In the genomic region with DNA sequence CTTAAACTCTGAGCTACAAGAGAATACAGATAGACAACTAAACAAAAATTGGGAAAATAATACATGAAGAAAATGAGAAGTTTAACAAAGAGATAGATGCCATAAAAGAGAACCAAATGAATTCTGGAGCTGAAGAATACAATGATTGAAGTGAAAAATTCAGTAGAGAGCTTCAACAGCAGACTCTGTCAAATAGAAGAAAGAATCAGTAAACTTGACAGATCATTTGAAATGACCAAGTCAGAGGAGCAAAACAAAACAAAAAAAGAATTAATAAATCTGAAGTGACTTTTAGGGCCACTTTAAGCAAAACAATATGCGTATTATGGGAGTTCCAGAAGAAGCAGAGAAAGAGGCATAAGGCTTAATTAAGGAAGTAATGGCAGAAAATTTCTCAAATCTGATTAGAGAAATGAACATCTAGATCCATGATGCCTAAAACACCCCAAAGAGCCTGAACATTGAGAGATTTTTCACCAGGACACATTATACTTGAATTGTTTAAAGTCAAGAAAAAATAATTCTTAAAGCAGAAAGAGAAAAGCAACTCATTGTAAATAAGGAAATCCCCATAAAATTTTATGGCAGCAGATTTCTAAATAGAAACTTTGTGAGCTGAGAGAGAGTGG, we compare ENCODE assay signal across 24 cellular contexts.
DNase-seq lines count a peak whose midpoint lies in the region; ATAC-seq, FAIRE-seq and TF ChIP-seq lines count a peak whose summit lies in the region.
"Had no signal": no experiment of that assay in that cellular context is flagged by ENCODE, and none has a peak within 500 bp of the region (broad histone marks: within the 10 kb centered on the region; RNA-seq: fewer than 3 reads in every experiment).

No MANE protein-coding gene starts in this region.

- H3K4me3 ChIP-seq in HepG2 (replicated peaks in 1 of 3; ENCODE audit: insufficient read depth in 1 of 3, low read depth in 2 of 3, low read length in 3 of 3) (no peak overlapping the region), right lobe of liver (no peak overlapping the region), OCI-LY7 (ENCODE audit: low read depth, low read length, poor library complexity, severe bottlenecking) (no peak overlapping the region), K562 (no peak overlapping the region)
- H3K4me3 ChIP-seq: A549; BLaER1 treated with 17β-estradiol and CSF1 and Interleukin-3, amounts not matched to agents 10 nM and 100 nM; GM23248 had no signal

- H3K9ac ChIP-seq in HepG2 (ENCODE audit: insufficient read depth, low read depth, low read length), result no peak overlapping the region
- no peak overlapping the region for H3K9ac ChIP-seq in K562 (ENCODE audit: insufficient read depth in 1 of 2, low read depth in 2 of 2, low read length in 2 of 2)
- H3K9ac ChIP-seq: BLaER1 treated with 17β-estradiol and CSF1 and Interleukin-3, amounts not matched to agents 10 nM and 100 nM; GM23248 had no signal

- no peak for ATAC-seq in HepG2
- no peak for ATAC-seq in right lobe of liver
- no peak for ATAC-seq in K562
- no peak for ATAC-seq in HG03095 (IDR thresholded peaks at IDR 0.05; ENCODE audit: unreplicated experiment)
- no peak for ATAC-seq in HG03571 (IDR thresholded peaks at IDR 0.05; ENCODE audit: unreplicated experiment)
- ATAC-seq: A549 had no signal

- H3K27me3 ChIP-seq in HepG2 (ENCODE audit: control insufficient read depth in 1 of 2, insufficient read depth in 2 of 2, low read length in 2 of 2) (no peaks in the 10 kb centered on the region), right lobe of liver (no peaks in the 10 kb centered on the region), K562 (ENCODE audit: control insufficient read depth in 2 of 2, insufficient read depth in 2 of 2, low read length in 2 of 2) (no peaks in the 10 kb centered on the region)
- H3K27me3 ChIP-seq: BE2C; BLaER1 treated with 17β-estradiol and CSF1 and Interleukin-3, amounts not matched to agents 10 nM and 100 nM had no signal

- TF ChIP-seq CTCF in HepG2 (CRISPR knock-in tag; IDR thresholded peaks at IDR 0.05) (no peak), right lobe of liver (IDR thresholded peaks at IDR 0.05) (no peak), OCI-LY7 (conservative IDR thresholded peaks at IDR 0.05; ENCODE audit: low read length) (no peak), K562 (IDR thresholded peaks at IDR 0.05 in 2 of 3, conservative IDR thresholded peaks at IDR 0.05 in 1 of 3; ENCODE audit: insufficient read depth in 2 of 3, low read depth in 1 of 3, low read length in 3 of 3) (no peak)

- CTCF ChIA-PET in HepG2 (lab: Yijun Ruan, JAX; ENCODE audit: low intra/inter-chr PET ratio, low total read pairs) (no interaction called here), OCI-LY7 (lab: Charles Lee; ENCODE audit: unreplicated experiment) (no interaction called here), K562 (lab: Yijun Ruan, JAX; ENCODE audit: low intra/inter-chr PET ratio) (no interaction called here)

- no peaks in the 10 kb centered on the region for H3K9me2 ChIP-seq in OCI-LY7 (ENCODE audit: insufficient read depth, low read length)

- H3K9me3 ChIP-seq in HepG2 (ENCODE audit: low read length) (peaks cover 23% of the 10 kb centered on the region), right lobe of liver (peaks cover 0 to 4% (median 0%) of the 10 kb centered on the region in 4 donors), OCI-LY7 (ENCODE audit: low read length) (peaks cover 11% of the 10 kb centered on the region; the same call in 1 of the 2 replicates), K562 (replicated peaks; ENCODE audit: control insufficient read depth, insufficient read depth, low read depth, low read length) (peaks cover 5% of the 10 kb centered on the region; the same call in 1 of the 2 replicates)
- H3K9me3 ChIP-seq: BE2C had no signal

- TF ChIP-seq POLR2A in HepG2 (IDR thresholded peaks at IDR 0.05; ENCODE audit: insufficient read depth in 1 of 2, low read depth in 2 of 2, low read length in 2 of 2) (no peak), right lobe of liver (IDR thresholded peaks at IDR 0.05) (no peak), K562 (conservative IDR thresholded peaks at IDR 0.05) (no peak)

- DNase-seq in HepG2 (ENCODE audit: low spot score) (no peak), right lobe of liver (no peak), OCI-LY7 (ENCODE audit: low spot score) (peak; percentile 6), K562 (ENCODE audit: extremely low read depth in 1 of 4, low spot score in 3 of 4) (no peak), NCI-H187 (lab: John Stamatoyannopoulos, UW) (no peak)
- DNase-seq: 8988T; ACHN; AML-193; BE2C; CD4-positive, alpha-beta T cell; CD8-positive, alpha-beta memory T cell; COR-L47; DMS153; DND-41; GM23248; H7; HCEC 1CT had no signal

- no peak overlapping the region for H2AFZ ChIP-seq in HepG2 (ENCODE audit: low read length)
- H2AFZ ChIP-seq in OCI-LY7 (ENCODE audit: low read length), result no peak overlapping the region
- no peak overlapping the region for H2AFZ ChIP-seq in K562 (ENCODE audit: low read depth, low read length)
- H2AFZ ChIP-seq: GM23248 had no signal

- TF ChIP-seq EP300 in HepG2 (IDR thresholded peaks at IDR 0.05; ENCODE audit: low read depth in 2 of 2, low read length in 2 of 2), result no peak
- TF ChIP-seq EP300 in HepG2 (CRISPR knock-in tag; IDR thresholded peaks at IDR 0.05; ENCODE audit: borderline replicate concordance), result no peak
- TF ChIP-seq EP300 in K562 (IDR thresholded peaks at IDR 0.05; ENCODE audit: low read length), result no peak

- TF ChIP-seq RAD21 in HepG2 (CRISPR knock-in tag; IDR thresholded peaks at IDR 0.05) (no peak), K562 (CRISPR knock-in tag; conservative IDR thresholded peaks at IDR 0.05 in 1 of 2, IDR thresholded peaks at IDR 0.05 in 1 of 2) (no peak)

- H3K4me1 ChIP-seq in HepG2 (ENCODE audit: insufficient read depth, low read length) (peaks cover 11% of the 10 kb centered on the region), right lobe of liver (no peaks in the 10 kb centered on the region), OCI-LY7 (ENCODE audit: insufficient read depth, low read length, poor library complexity, severe bottlenecking) (peaks cover 6% of the 10 kb centered on the region), K562 (replicated peaks in 1 of 2; ENCODE audit: control insufficient read depth in 2 of 2, insufficient read depth in 2 of 2, low read length in 2 of 2) (peaks cover 4 to 11% of the 10 kb centered on the region in 2 experiments; a peak in 3 of 5 replicates)

- H3K4me2 ChIP-seq in HepG2 (ENCODE audit: low read depth, low read length) (no peak overlapping the region), OCI-LY7 (ENCODE audit: low read length) (no peak overlapping the region), K562 (ENCODE audit: insufficient read depth, low read length) (no peak overlapping the region)
- H3K4me2 ChIP-seq: A549; BLaER1 treated with 17β-estradiol and CSF1 and Interleukin-3, amounts not matched to agents 10 nM and 100 nM had no signal

- 23% methylated on average over 1 of the region's 1 CpG for WGBS in HepG2 (ENCODE audit: low lambda C conversion rate)
- WGBS in right lobe of liver (ENCODE audit: insufficient coverage, low coverage, low lambda C conversion rate, missing lambda C conversion rate), result 25% methylated on average over 1 of the region's 1 CpG
- WGBS in K562 (ENCODE audit: insufficient coverage, low coverage, missing lambda C conversion rate), result 43% methylated on average over 1 of the region's 1 CpG

- intact Hi-C loops in HepG2 (cut with micrococcal nuclease; ENCODE audit: unreplicated experiment), result no loop called here
- intact Hi-C loops in right lobe of liver (cut with DNase I), result no loop called here
- intact Hi-C loops in OCI-LY7 (cut with micrococcal nuclease; ENCODE audit: unreplicated experiment), result no loop called here
- intact Hi-C loops in K562 (cut with micrococcal nuclease), result no loop called here

- no peaks in the 10 kb centered on the region for H3K36me3 ChIP-seq in HepG2 (replicated peaks in 1 of 2; ENCODE audit: control insufficient read depth in 1 of 2, insufficient read depth in 2 of 2, low read length in 2 of 2)
- H3K36me3 ChIP-seq in right lobe of liver, result no peaks in the 10 kb centered on the region
- H3K36me3 ChIP-seq in OCI-LY7 (ENCODE audit: insufficient read depth, low read length), result no peaks in the 10 kb centered on the region
- no peaks in the 10 kb centered on the region for H3K36me3 ChIP-seq in K562 (ENCODE audit: control insufficient read depth, insufficient read depth, low read length)
- H3K36me3 ChIP-seq: BE2C had no signal

- H3K79me2 ChIP-seq in HepG2 (ENCODE audit: insufficient read depth, low read length), result no peaks in the 10 kb centered on the region
- H3K79me2 ChIP-seq in OCI-LY7 (ENCODE audit: insufficient read depth, low read depth, low read length), result no peaks in the 10 kb centered on the region
- H3K79me2 ChIP-seq in K562 (ENCODE audit: control insufficient read depth, insufficient read depth, low read length), result no peaks in the 10 kb centered on the region

- POLR2A ChIA-PET in HepG2 (lab: Yijun Ruan, JAX), result no interaction called here
- POLR2A ChIA-PET in OCI-LY7 (lab: Charles Lee), result interaction anchor here (0.5 to 1.0 kb wide), 4 partner anchors 261 to 920 kb away, joined by 3 to 5 read pairs (median 4); no protein-coding TSS in a partner anchor
- POLR2A ChIA-PET in K562 (lab: Yijun Ruan, JAX), result no interaction called here

- no peak for FAIRE-seq in HepG2 (lab: Jason Lieb, UNC)
- no peak for FAIRE-seq in K562 (lab: Jason Lieb, UNC)
- FAIRE-seq: G401.6, GM19239, H1 had no signal

- in situ Hi-C loops in HepG2 (cut with HindIII; ENCODE audit: extremely low pct_ligation_motif_present, low pct_unique_long_range_greater_than_20kb) (no loop called here), K562 (cut with MboI) (loop anchor here (25.0 kb wide), 1 partner anchor 752 kb away; no protein-coding TSS in a partner anchor)

- H3K27ac ChIP-seq in HepG2 (ENCODE audit: extremely low read length, insufficient read depth, low read length) (no peak overlapping the region), right lobe of liver (no peak overlapping the region), OCI-LY7 (ENCODE audit: low read depth, low read length, poor library complexity, severe bottlenecking) (no peak overlapping the region), K562 (ENCODE audit: extremely low read depth, low read depth, low read length) (no peak overlapping the region)
- H3K27ac ChIP-seq: A549; BLaER1 treated with 17β-estradiol and CSF1 and Interleukin-3, amounts not matched to agents 10 nM and 100 nM; GM23248 had no signal

- no peaks in the 10 kb centered on the region for H3K9me1 ChIP-seq in K562 (ENCODE audit: control insufficient read depth, insufficient read depth, low read length)

- BruUV-seq in HepG2 (replicated peaks; lab: Mats Ljungman, UMichigan) (no TSS peak), OCI-LY7 (replicated peaks; lab: Mats Ljungman, UMichigan) (no TSS peak), K562 (replicated peaks; lab: Mats Ljungman, UMichigan) (no TSS peak)

- H4K20me1 ChIP-seq in HepG2 (ENCODE audit: insufficient read depth, low read length) (no peaks in the 10 kb centered on the region), OCI-LY7 (ENCODE audit: insufficient read depth, low read length) (no peaks in the 10 kb centered on the region), K562 (replicated peaks; ENCODE audit: control insufficient read depth, insufficient read depth, low read length) (no peaks in the 10 kb centered on the region)
- H4K20me1 ChIP-seq: BLaER1 treated with 17β-estradiol and CSF1 and Interleukin-3, amounts not matched to agents 10 nM and 100 nM had no signal

TF ChIP-seq in HepG2, 621 proteins besides CTCF, POLR2A, EP300 and RAD21 (continues in another document):
- TF ChIP-seq ZNF317 (CRISPR knock-in tag; IDR thresholded peaks at IDR 0.05), result no peak
